Comparison of ENCODE assay signal across 7 cellular contexts in the genomic region with DNA sequence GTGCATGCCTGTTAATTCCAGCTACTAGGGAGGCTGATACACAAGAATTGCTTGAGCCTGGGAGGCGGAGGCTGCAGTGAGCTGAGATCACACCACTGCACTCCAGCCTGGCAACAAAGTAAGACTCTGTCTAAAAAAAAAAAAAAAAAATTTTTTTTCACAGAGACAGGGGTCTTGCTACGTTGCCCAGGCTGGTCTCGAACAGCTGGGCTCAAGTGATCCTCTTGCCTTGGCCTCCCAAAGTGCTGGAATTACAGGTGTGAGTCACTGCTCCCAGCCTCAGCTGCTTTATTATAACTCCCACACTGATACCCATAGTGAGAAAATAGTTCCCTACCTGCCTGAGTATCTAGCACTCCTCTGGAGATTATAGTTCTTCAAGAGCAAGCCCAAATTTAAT.
"Had no signal": no experiment of that assay in that cellular context is flagged by ENCODE, and none has a peak within 500 bp of the region (broad histone marks: within the 10 kb centered on the region; RNA-seq: fewer than 3 reads in every experiment).

No MANE protein-coding gene starts in this region.

- H3K9me3 Mint-ChIP-seq: HFFc6, IgD-negative memory B cell had no signal

- H3K27ac ChIP-seq: GM23248 had no signal

- H3K27ac Mint-ChIP-seq: HFFc6, IgD-negative memory B cell had no signal

- H3K9me3 ChIP-seq: HAP-1 had no signal

- H2AFZ ChIP-seq: GM23248 had no signal

- H3K4me1 Mint-ChIP-seq: IgD-negative memory B cell had no signal

- H3K4me1 ChIP-seq: HAP-1 had no signal

- H3K27me3 Mint-ChIP-seq: IgD-negative memory B cell had no signal

- H3K4me3 ChIP-seq: GM23248, HAP-1 had no signal

- DNase-seq: GM23248, GOT3, H7, HFFc6, KG1 had no signal

- H3K9ac ChIP-seq: GM23248 had no signal

- H3K4me3 Mint-ChIP-seq: HFFc6, IgD-negative memory B cell had no signal
